Comparison of ENCODE assay signal across 8 cellular contexts in genomic region chr3:49723631-49724551, GRCh38. TPM values are rescaled to one million over a fixed set of nuclear protein-coding genes. Genes with fewer than 3 reads are reported as not detected.
DNase-seq lines count a peak whose midpoint lies in the region; ATAC-seq and TF ChIP-seq lines count a peak whose summit lies in the region.

Gene GMPPB (minus strand): TSS chr3:49723951. CDS start chr3:49723726, 225 bp downstream.

- H3K27me3 ChIP-seq in lower lobe of right lung (ENCODE audit: low read depth): no peaks in the 10 kb centered on the region

- intact Hi-C loops in lower lobe of right lung (cut with DNase I): no loop called here

- peaks cover 43% of the 10 kb centered on the region for H3K36me3 Mint-ChIP-seq in activated CD8-positive, alpha-beta T cell treated with anti-CD3 and anti-CD28 coated beads, Interleukin-2, amount 10 ng/mL, durations not matched to agents 7 days and 5 days (ENCODE audit: low read depth)

- no peaks in the 10 kb centered on the region for H3K9me3 Mint-ChIP-seq in activated CD8-positive, alpha-beta T cell treated with anti-CD3 and anti-CD28 coated beads, Interleukin-2, amount 10 ng/mL, durations not matched to agents 7 days and 5 days (ENCODE audit: insufficient read depth)

- H3K4me3 ChIP-seq in lower lobe of right lung: peak within 1 kb of the TSS; percentile 96

- ATAC-seq in GM19468 (IDR thresholded peaks at IDR 0.05; ENCODE audit: extremely low read depth, unreplicated experiment): peak; percentile 81
- peak; percentile 82 for ATAC-seq in activated CD8-positive, alpha-beta T cell treated with anti-CD3 and anti-CD28 coated beads, Interleukin-2, amount 10 ng/mL, durations not matched to agents 7 days and 5 days
- ATAC-seq in lower lobe of right lung: peak; percentile 95

- DNase-seq in CMK (ENCODE audit: low read depth) (peak; percentile 87), HS-5 (ENCODE audit: low read depth) (peak; percentile 84), NK-92 (lab: John Stamatoyannopoulos, UW; ENCODE audit: unreplicated experiment) (peak; percentile 68), ecto neural progenitor cell (ENCODE audit: low spot score) (peak; percentile 99), lower lobe of right lung (peak; percentile 99)
- DNase-seq in activated CD8-positive, alpha-beta T cell treated with anti-CD3 and anti-CD28 coated beads, Interleukin-2, amount 10 ng/mL, durations not matched to agents 7 days and 5 days: peak; percentile 96
- peak; percentile 74 to 85 (median 76) for DNase-seq in stimulated activated CD4-positive, alpha-beta T cell treated with anti-CD3 and anti-CD28 coated beads, TNF-alpha, amount 100 ng/mL, for 1 hour (ENCODE audit: low read depth in 3 of 3, low spot score in 1 of 3)

- POLR2A ChIA-PET in activated CD8-positive, alpha-beta T cell treated with anti-CD3 and anti-CD28 coated beads, Interleukin-2, amount 10 ng/mL, durations not matched to agents 7 days and 5 days (lab: Charles Lee): interaction anchor here (0.6 to 2.6 kb wide), 6 partner anchors 11 to 365 kb away, joined by 3 to 13 read pairs (median 3); partner anchors contain the start of gene IP6K1

- peaks cover 32% of the 10 kb centered on the region for H3K4me1 Mint-ChIP-seq in activated CD8-positive, alpha-beta T cell treated with anti-CD3 and anti-CD28 coated beads, Interleukin-2, amount 10 ng/mL, durations not matched to agents 7 days and 5 days (ENCODE audit: low read depth)

- peak within 1 kb of the TSS; percentile 97 for H3K27ac ChIP-seq in lower lobe of right lung

- no peaks in the 10 kb centered on the region for H3K27me3 Mint-ChIP-seq in activated CD8-positive, alpha-beta T cell treated with anti-CD3 and anti-CD28 coated beads, Interleukin-2, amount 10 ng/mL, durations not matched to agents 7 days and 5 days (ENCODE audit: low read depth)

- no peak for TF ChIP-seq CTCF in lower lobe of right lung (IDR thresholded peaks at IDR 0.05)

- H3K4me3 Mint-ChIP-seq in activated CD8-positive, alpha-beta T cell treated with anti-CD3 and anti-CD28 coated beads, Interleukin-2, amount 10 ng/mL, durations not matched to agents 7 days and 5 days: peak within 1 kb of the TSS; percentile 95

- no peaks in the 10 kb centered on the region for H3K9me3 ChIP-seq in lower lobe of right lung

- CTCF ChIA-PET in activated CD8-positive, alpha-beta T cell treated with anti-CD3 and anti-CD28 coated beads, Interleukin-2, amount 10 ng/mL, durations not matched to agents 7 days and 5 days (lab: Charles Lee): interaction anchor here (1.7 to 2.7 kb wide), 2 partner anchors 23 to 116 kb away, joined by 4 to 6 read pairs; no protein-coding TSS in a partner anchor

- H3K27ac Mint-ChIP-seq in activated CD8-positive, alpha-beta T cell treated with anti-CD3 and anti-CD28 coated beads, Interleukin-2, amount 10 ng/mL, durations not matched to agents 7 days and 5 days: peak within 1 kb of the TSS; percentile 98

- peaks cover 58% of the 10 kb centered on the region for H3K36me3 ChIP-seq in lower lobe of right lung

- H3K4me1 ChIP-seq in lower lobe of right lung: peaks cover 36% of the 10 kb centered on the region

RNA-seq across cellular contexts. Expression of gene GMPPB, which starts in this region (rescaled TPM):
- total RNA-seq in activated CD8-positive, alpha-beta T cell treated with anti-CD3 and anti-CD28 coated beads, Interleukin-2, amount 10 ng/mL, durations not matched to agents 7 days and 5 days: 10 to 100 TPM; 50.4 to 53.0 TPM
- total RNA-seq in lower lobe of right lung: 27.3 TPM

Comparison
In these comparisons a context has a peak if more than half of its experiments do, and no peak if none do; other contexts are left out.
1. Peak in every context shown above with its lines: DNase-seq, ATAC-seq, H3K4me3 ChIP-seq and H3K27ac ChIP-seq.